ENCODE assay signal across 16 cellular contexts in the genomic region with DNA sequence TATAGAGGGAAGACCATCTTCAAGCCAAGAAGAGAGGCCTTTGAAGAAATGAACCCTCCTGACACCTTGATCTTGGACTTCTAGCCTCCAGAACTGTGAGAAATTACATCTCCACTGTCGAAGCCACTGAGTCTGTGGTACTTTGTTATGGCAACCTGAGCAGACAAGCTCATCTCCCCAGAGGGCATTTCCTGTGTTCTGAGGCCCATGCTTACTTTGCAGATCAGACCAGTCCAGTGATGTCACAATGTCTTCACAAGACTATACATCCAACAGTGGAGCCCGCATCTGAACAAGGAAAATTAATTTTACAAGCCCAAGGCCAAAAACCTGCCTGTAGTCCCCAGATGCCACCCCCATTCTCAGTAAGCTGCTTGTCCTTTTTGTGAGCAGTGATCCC. TPM values are rescaled to one million over a fixed set of nuclear protein-coding genes. Genes with fewer than 3 reads are reported as not detected.
"Had no signal": no experiment of that assay in that cellular context is flagged by ENCODE, and none has a peak within 500 bp of the region (broad histone marks: within the 10 kb centered on the region; RNA-seq: fewer than 3 reads in every experiment).

No MANE protein-coding gene starts in this region.

- H3K9me3 ChIP-seq: heart left ventricle, suprapubic skin, upper lobe of right lung had no signal

- H3K9me3 Mint-ChIP-seq: activated naive CD4-positive, alpha-beta T cell treated with anti-CD3 and anti-CD28 coated beads, Interleukin-2, amount 50 U/mL, for 72 hours had no signal

- H3K4me3 ChIP-seq: heart left ventricle, suprapubic skin, upper lobe of right lung had no signal

- H3K36me3 Mint-ChIP-seq: activated naive CD4-positive, alpha-beta T cell treated with anti-CD3 and anti-CD28 coated beads, Interleukin-2, amount 50 U/mL, for 72 hours had no signal

- H3K36me3 ChIP-seq: heart left ventricle, suprapubic skin, upper lobe of right lung had no signal

- DNase-seq: activated effector memory CD4-positive, alpha-beta T cell treated with anti-CD3 and anti-CD28 coated beads, Interleukin-2, amount 50 U/mL, for 16 hours; activated T-cell treated with anti-CD3 and anti-CD28 coated beads for 4 hours; aorta; foreskin melanocyte; heart left ventricle; left ventricle myocardium superior; mesenchymal stem cell; stimulated activated CD4-positive, alpha-beta T cell treated with anti-CD3 and anti-CD28 coated beads, Interleukin-12 subunit alpha, Interleukin-12 subunit beta, amount 100 ng/mL, for 4 hours; stimulated activated CD4-positive, alpha-beta T cell treated with anti-CD3 and anti-CD28 coated beads, Interleukin-2, amount 100 ng/mL, for 48 hours; stimulated activated naive CD8-positive, alpha-beta T cell treated with anti-CD3 and anti-CD28 coated beads, Interleukin-15, Interleukin-2, amounts not matched to agents 100 U/mL and 50 U/mL, for 24 hours; upper lobe of right lung had no signal

- H3K4me1 ChIP-seq: upper lobe of right lung had no signal

- ATAC-seq: activated naive CD4-positive, alpha-beta T cell treated with anti-CD3 and anti-CD28 coated beads, Interleukin-2, amount 50 U/mL, for 72 hours; heart left ventricle; left ventricle myocardium superior; sciatic nerve; stimulated activated naive CD8-positive, alpha-beta T cell treated with anti-CD3 and anti-CD28 coated beads, Interleukin-15, Interleukin-2, amounts not matched to agents 100 U/mL and 50 U/mL, for 24 hours; upper lobe of right lung had no signal

RNA-seq across cellular contexts. Expression of a gene that starts 33.1 kb away (rescaled TPM):
- total RNA-seq: aorta; pulmonary artery endothelial cell; T-helper 2 cell treated with Interferon-gamma antibody and Interleukin-4, amounts not matched to agents 100 ng/mL and 5 ng/mL, for 36 hours had no signal
